ENCODE assay signal across 1 cellular context in genomic region chr3:158788446-158788845, GRCh38.
TF ChIP-seq lines count a peak whose summit lies in the region.

No MANE protein-coding gene starts in this region.

TF ChIP-seq in SK-N-SH treated with all-trans-retinoic acid at 6 μM for 48 hours, 23 proteins besides CTCF, POLR2A, EP300 and RAD21 (continued from another document):
- TF ChIP-seq ZNF70 (CRISPR knock-in tag; IDR thresholded peaks at IDR 0.05) (no peak), TCF4 (CRISPR knock-in tag; IDR thresholded peaks at IDR 0.05; ENCODE audit: borderline replicate concordance) (no peak), RARB (CRISPR knock-in tag; IDR thresholded peaks at IDR 0.05) (no peak)
